Comparison of ENCODE assay signal across 36 cellular contexts in genomic region chr6:121560476-121560875, GRCh38.
DNase-seq lines count a peak whose midpoint lies in the region; ATAC-seq, FAIRE-seq and TF ChIP-seq lines count a peak whose summit lies in the region.
"Had no signal": no experiment of that assay in that cellular context is flagged by ENCODE, and none has a peak within 500 bp of the region (broad histone marks: within the 10 kb centered on the region; RNA-seq: fewer than 3 reads in every experiment).

No MANE protein-coding gene starts in this region.

- TF ChIP-seq POLR2A in adrenal gland (IDR thresholded peaks at IDR 0.05) (no peak), GM12892 (IDR thresholded peaks at IDR 0.05; ENCODE audit: low read depth, low read length) (no peak)

- H3K27ac ChIP-seq in A673 (ENCODE audit: low read depth, low read length, poor library complexity, severe bottlenecking) (peak overlapping the region; percentile 59), GM23338 (ENCODE audit: low read depth) (no peak overlapping the region), SK-N-MC (peak overlapping the region; percentile 99), adrenal gland (peak overlapping the region in 2 of 5 donors; percentile 6 to 39), smooth muscle cell (ENCODE audit: low read depth) (no peak overlapping the region)
- H3K27ac ChIP-seq: 22Rv1; A549; BLaER1; BLaER1 treated with 17β-estradiol and CSF1 and Interleukin-3, amounts not matched to agents 10 nM and 100 nM; C4-2B had no signal

- no peak overlapping the region for H3K4me3 Mint-ChIP-seq in GM23338
- no peak overlapping the region for H3K4me3 Mint-ChIP-seq in T-helper 2 cell treated with Interferon-gamma antibody and Interleukin-4, amounts not matched to agents 5 μg/mL and 100 μg/mL, for 36 hours
- H3K4me3 Mint-ChIP-seq: B cell; CD14-positive monocyte; CD4-positive, alpha-beta memory T cell; CD4-positive, alpha-beta T cell; CD4-positive, CD25-positive, alpha-beta regulatory T cell; CD8-positive, alpha-beta memory T cell; CD8-positive, alpha-beta T cell had no signal

- no peak for ATAC-seq in GM23338
- ATAC-seq: A549; CD8-positive, alpha-beta T cell had no signal

- POLR2A ChIA-PET in A673 (lab: Charles Lee; ENCODE audit: low non-redundant PET), result interaction anchor here (0.7 kb wide), 1 partner anchor 326 kb away, joined by 3 read pairs; no protein-coding TSS in a partner anchor

- H3K4me2 ChIP-seq in GM23338 (no peak overlapping the region), smooth muscle cell (no peak overlapping the region)
- H3K4me2 ChIP-seq: A549; BLaER1; BLaER1 treated with 17β-estradiol and CSF1 and Interleukin-3, amounts not matched to agents 10 nM and 100 nM had no signal

- H3K9me3 ChIP-seq in A673 (ENCODE audit: low read depth, low read length, poor library complexity, severe bottlenecking) (peaks cover 16% of the 10 kb centered on the region), SK-N-MC (ENCODE audit: low read depth, low read length) (peaks cover 5% of the 10 kb centered on the region; the same call in 1 of the 2 replicates), adrenal gland (replicated peaks in 1 of 3) (peaks cover 0 to 7% (median 0%) of the 10 kb centered on the region in 3 donors), smooth muscle cell (replicated peaks; ENCODE audit: low read depth) (no peaks in the 10 kb centered on the region)
- H3K9me3 ChIP-seq: BE2C had no signal

- H3K9me3 Mint-ChIP-seq in GM23338, result peaks cover 25% of the 10 kb centered on the region
- H3K9me3 Mint-ChIP-seq in T-helper 2 cell treated with Interferon-gamma antibody and Interleukin-4, amounts not matched to agents 5 μg/mL and 100 μg/mL, for 36 hours, result peaks cover 13% of the 10 kb centered on the region

- no peak for FAIRE-seq in GM12892 (lab: Jason Lieb, UNC)
- FAIRE-seq: A204.1, A549, D721Med had no signal

- H3K4me1 ChIP-seq in A673 (ENCODE audit: insufficient read depth, low read length, poor library complexity, severe bottlenecking) (peaks cover 16% of the 10 kb centered on the region), GM23338 (ENCODE audit: insufficient read depth) (no peaks in the 10 kb centered on the region), adrenal gland (replicated peaks in 1 of 2) (peaks cover 0 to 7% of the 10 kb centered on the region in 2 donors), smooth muscle cell (ENCODE audit: low read depth) (no peaks in the 10 kb centered on the region)
- H3K4me1 ChIP-seq: A549; BE2C; BLaER1; BLaER1 treated with 17β-estradiol and CSF1 and Interleukin-3, amounts not matched to agents 10 nM and 100 nM; Caco-2 had no signal

- H3K4me1 Mint-ChIP-seq in GM23338, result no peaks in the 10 kb centered on the region
- no peaks in the 10 kb centered on the region for H3K4me1 Mint-ChIP-seq in T-helper 2 cell treated with Interferon-gamma antibody and Interleukin-4, amounts not matched to agents 5 μg/mL and 100 μg/mL, for 36 hours (ENCODE audit: low read depth)
- H3K4me1 Mint-ChIP-seq: B cell; CD14-positive monocyte; CD4-positive, alpha-beta memory T cell; CD4-positive, CD25-positive, alpha-beta regulatory T cell; CD8-positive, alpha-beta memory T cell had no signal

- CTCF ChIA-PET in A673 (lab: Charles Lee), result no interaction called here

- peaks cover 8% of the 10 kb centered on the region; the same call in 1 of the 2 replicates for H3K9me2 ChIP-seq in GM23338 (ENCODE audit: insufficient read depth)

- TF ChIP-seq CTCF in A673 (conservative IDR thresholded peaks at IDR 0.05; ENCODE audit: low read depth, low read length) (no peak), GM23338 (conservative IDR thresholded peaks at IDR 0.05; ENCODE audit: low read depth in 2 of 2) (no peak), adrenal gland (IDR thresholded peaks at IDR 0.05) (no peak), smooth muscle cell (IDR thresholded peaks at IDR 0.05; ENCODE audit: borderline replicate concordance, insufficient read depth, poor library complexity, severe bottlenecking) (no peak)

- peaks cover 18% of the 10 kb centered on the region for H3K36me3 Mint-ChIP-seq in GM23338 (ENCODE audit: low read depth)
- H3K36me3 Mint-ChIP-seq in T-helper 2 cell treated with Interferon-gamma antibody and Interleukin-4, amounts not matched to agents 5 μg/mL and 100 μg/mL, for 36 hours (ENCODE audit: low read depth), result no peaks in the 10 kb centered on the region
- H3K36me3 Mint-ChIP-seq: CD14-positive monocyte; CD4-positive, alpha-beta memory T cell; CD4-positive, CD25-positive, alpha-beta regulatory T cell had no signal

- intact Hi-C loops in A673 (cut with micrococcal nuclease; ENCODE audit: unreplicated experiment), result loop anchor here (5.0 kb wide), 2 partner anchors 107 to 287 kb away; no protein-coding TSS in a partner anchor
- intact Hi-C loops in adrenal gland (cut with DNase I), result no loop called here

- no peak overlapping the region for H3K4me3 ChIP-seq in A673 (ENCODE audit: low read depth, low read length, poor library complexity, severe bottlenecking)
- no peak overlapping the region for H3K4me3 ChIP-seq in GM23338
- H3K4me3 ChIP-seq in SK-N-MC, result no peak overlapping the region
- H3K4me3 ChIP-seq in adrenal gland, result no peak overlapping the region
- no peak overlapping the region for H3K4me3 ChIP-seq in smooth muscle cell
- H3K4me3 ChIP-seq: A549; BLaER1; BLaER1 treated with 17β-estradiol and CSF1 and Interleukin-3, amounts not matched to agents 10 nM and 100 nM had no signal

- peak overlapping the region; percentile 28 for H3K9ac ChIP-seq in SK-N-MC (ENCODE audit: insufficient read length)
- H3K9ac ChIP-seq in smooth muscle cell (ENCODE audit: low read depth), result no peak overlapping the region
- H3K9ac ChIP-seq: BLaER1; BLaER1 treated with 17β-estradiol and CSF1 and Interleukin-3, amounts not matched to agents 10 nM and 100 nM had no signal

- H2AFZ ChIP-seq in GM23338 (peak overlapping the region; percentile 61; the same call in 1 of the 2 replicates), smooth muscle cell (ENCODE audit: low read depth) (no peak overlapping the region)

- no peaks in the 10 kb centered on the region for H4K20me1 ChIP-seq in GM23338 (replicated peaks; ENCODE audit: insufficient read depth)
- H4K20me1 ChIP-seq in smooth muscle cell (ENCODE audit: low read depth), result no peaks in the 10 kb centered on the region
- H4K20me1 ChIP-seq: BLaER1; BLaER1 treated with 17β-estradiol and CSF1 and Interleukin-3, amounts not matched to agents 10 nM and 100 nM had no signal

- H3K27ac Mint-ChIP-seq in GM23338, result no peak overlapping the region
- no peak overlapping the region for H3K27ac Mint-ChIP-seq in T-helper 2 cell treated with Interferon-gamma antibody and Interleukin-4, amounts not matched to agents 5 μg/mL and 100 μg/mL, for 36 hours
- H3K27ac Mint-ChIP-seq: B cell; CD4-positive, alpha-beta memory T cell; CD4-positive, alpha-beta T cell; CD4-positive, CD25-positive, alpha-beta regulatory T cell; CD8-positive, alpha-beta memory T cell; CD8-positive, alpha-beta T cell had no signal

- H3K27me3 Mint-ChIP-seq in GM23338 (ENCODE audit: insufficient read depth, low read depth, poor library complexity), result no peaks in the 10 kb centered on the region
- no peaks in the 10 kb centered on the region for H3K27me3 Mint-ChIP-seq in T-helper 2 cell treated with Interferon-gamma antibody and Interleukin-4, amounts not matched to agents 5 μg/mL and 100 μg/mL, for 36 hours (ENCODE audit: low read depth)
- H3K27me3 Mint-ChIP-seq: B cell; CD4-positive, alpha-beta T cell; CD4-positive, CD25-positive, alpha-beta regulatory T cell; CD8-positive, alpha-beta memory T cell had no signal

- H3F3A ChIP-seq in GM23338 (replicated peaks; ENCODE audit: low read depth) (no peaks in the 10 kb centered on the region), smooth muscle cell (ENCODE audit: low read depth) (no peaks in the 10 kb centered on the region)

- no peaks in the 10 kb centered on the region for H3K79me2 ChIP-seq in GM23338 (replicated peaks; ENCODE audit: insufficient read depth)
- H3K79me2 ChIP-seq in smooth muscle cell (ENCODE audit: low read depth), result no peaks in the 10 kb centered on the region

- DNase-seq in A673 (ENCODE audit: low spot score) (peak; percentile 27), GM23338 (ENCODE audit: low spot score) (no peak), SK-N-MC (ENCODE audit: low read depth, low spot score) (peak; percentile 55), adrenal gland (peak in 6 of 7 donors; percentile 33 to 62 (median 56)), COR-L47 (lab: John Stamatoyannopoulos, UW) (no peak), smooth muscle cell (lab: John Stamatoyannopoulos, UW; ENCODE audit: unreplicated experiment) (no peak), GM12892 (ENCODE audit: insufficient read length) (no peak)
- DNase-seq in T-helper 2 cell treated with Interferon-gamma antibody and Interleukin-4, amounts not matched to agents 5 μg/mL and 100 μg/mL, for 36 hours (ENCODE audit: low spot score), result no peak
- DNase-seq: 8988T; ACHN; AML-193; BE2C; C1 segment of cervical spinal cord; Caco-2; Calu3; CD4-positive, alpha-beta memory T cell; CD4-positive, alpha-beta T cell; CD4-positive, CD25-positive, alpha-beta regulatory T cell; CD8-positive, alpha-beta memory T cell; CD8-positive, alpha-beta T cell; DMS 273 treated with DMSO at 0.1 percent for 48 hours; DMS153; DMS53; DMS79; DMS79 treated with DMSO at 0.1 percent for 48 hours; DND-41; EL had no signal

- H3K27me3 ChIP-seq in A673 (replicated peaks; ENCODE audit: insufficient read depth, low read depth, low read length, poor library complexity), result no peaks in the 10 kb centered on the region
- no peaks in the 10 kb centered on the region for H3K27me3 ChIP-seq in GM23338 (ENCODE audit: insufficient read depth)
- no peaks in the 10 kb centered on the region for H3K27me3 ChIP-seq in adrenal gland
- no peaks in the 10 kb centered on the region for H3K27me3 ChIP-seq in smooth muscle cell (ENCODE audit: low read depth)
- H3K27me3 ChIP-seq: BE2C; BLaER1; BLaER1 treated with 17β-estradiol and CSF1 and Interleukin-3, amounts not matched to agents 10 nM and 100 nM had no signal

- no peaks in the 10 kb centered on the region for H3K36me3 ChIP-seq in A673 (ENCODE audit: insufficient read depth, low read length, poor library complexity, severe bottlenecking)
- H3K36me3 ChIP-seq in GM23338 (ENCODE audit: insufficient read depth), result peaks cover 8% of the 10 kb centered on the region; the same call in 1 of the 2 replicates
- no peaks in the 10 kb centered on the region for H3K36me3 ChIP-seq in SK-N-MC (ENCODE audit: insufficient read depth, low read length)
- no peaks in the 10 kb centered on the region for H3K36me3 ChIP-seq in adrenal gland (replicated peaks in 1 of 2)
- H3K36me3 ChIP-seq in smooth muscle cell (ENCODE audit: low read depth), result no peaks in the 10 kb centered on the region
- H3K36me3 ChIP-seq: BE2C; BLaER1; BLaER1 treated with 17β-estradiol and CSF1 and Interleukin-3, amounts not matched to agents 10 nM and 100 nM had no signal

- no TSS peak for BruUV-seq in A673 (replicated peaks; lab: Mats Ljungman, UMichigan)

TF ChIP-seq in GM23338, 12 proteins besides CTCF, POLR2A, EP300 and RAD21:
- no peak for TF ChIP-seq ZNF331 (CRISPR knock-in tag; IDR thresholded peaks at IDR 0.05; ENCODE audit: low read depth)

Comparison
In these comparisons a context has a peak if more than half of its experiments do, and no peak if none do; other contexts are left out.
1. DNase-seq: peak in A673 (single experiment), SK-N-MC (single experiment) and adrenal gland (6 of 7); none in GM23338 (single experiment), COR-L47 (single experiment), T-helper 2 cell treated with Interferon-gamma antibody and Interleukin-4, amounts not matched to agents 5 μg/mL and 100 μg/mL, for 36 hours (single experiment), smooth muscle cell (single experiment) and GM12892 (single experiment).
2. H3K27ac ChIP-seq: peak in A673 (single experiment) and SK-N-MC (single experiment); none in GM23338 (single experiment) and smooth muscle cell (single experiment).